Comparison of ENCODE assay signal across 18 cellular contexts in genomic region chr17:250487-251300, GRCh38.
DNase-seq lines count a peak whose midpoint lies in the region; ATAC-seq and TF ChIP-seq lines count a peak whose summit lies in the region.
"Had no signal": no experiment of that assay in that cellular context is flagged by ENCODE, and none has a peak within 500 bp of the region (broad histone marks: within the 10 kb centered on the region; RNA-seq: fewer than 3 reads in every experiment).

No MANE protein-coding gene starts in this region.

- TF ChIP-seq CTCF in RWPE2 (IDR thresholded peaks at IDR 0.05; ENCODE audit: poor library complexity, severe bottlenecking) (no peak), left lung (IDR thresholded peaks at IDR 0.05) (no peak)

- no peaks in the 10 kb centered on the region for H3K79me2 ChIP-seq in Karpas-422 (ENCODE audit: low read length)

- ATAC-seq in RWPE2 (ENCODE audit: low read depth) (no peak), left lung (no peak), sciatic nerve (no peak), HG02571 (IDR thresholded peaks at IDR 0.05; ENCODE audit: unreplicated experiment) (no peak)
- ATAC-seq: A549 had no signal

- H3K9me2 ChIP-seq in Karpas-422 (replicated peaks; ENCODE audit: insufficient read depth, low read length) = no peaks in the 10 kb centered on the region

- H3K27me3 ChIP-seq in RWPE2 (ENCODE audit: insufficient read depth, poor library complexity, severe bottlenecking) (no peaks in the 10 kb centered on the region), left lung (no peaks in the 10 kb centered on the region), Karpas-422 (ENCODE audit: low read length) (no peaks in the 10 kb centered on the region)
- H3K27me3 ChIP-seq: Peyer's patch had no signal

- H3K36me3 ChIP-seq in RWPE2 (ENCODE audit: low read depth) = no peaks in the 10 kb centered on the region
- H3K36me3 ChIP-seq in left lung = peaks cover 0 to 9% of the 10 kb centered on the region in 2 donors
- H3K36me3 ChIP-seq in Karpas-422 (ENCODE audit: insufficient read depth, low read length) = no peaks in the 10 kb centered on the region
- H3K36me3 ChIP-seq: Peyer's patch had no signal

- H3K4me3 ChIP-seq in RWPE2 (ENCODE audit: severe bottlenecking) (no peak overlapping the region), left lung (no peak overlapping the region), Karpas-422 (ENCODE audit: low read length) (no peak overlapping the region)
- H3K4me3 ChIP-seq: A549, Peyer's patch had no signal

- peak; percentile 39 for DNase-seq in activated effector memory CD4-positive, alpha-beta T cell treated with anti-CD3 and anti-CD28 coated beads, Interleukin-2, amount 50 U/mL, for 16 hours
- no peak for DNase-seq in activated effector memory CD4-positive, alpha-beta T cell treated with Interleukin-2 at 50 U/mL for 16 hours
- DNase-seq in RWPE2 (ENCODE audit: low spot score) (peak; percentile 18), left lung (peak; percentile 25 to 31), sciatic nerve (ENCODE audit: low spot score) (peak; percentile 25), kidney tubule cell (ENCODE audit: low spot score) (no peak), Karpas-422 (no peak)
- DNase-seq: COR-L47, DMS153, Kasumi-1, NCI-H1417 treated with DMSO at 0.1 percent for 48 hours, NCI-H2029, NCI-H2171 treated with DMSO at 0.1 percent for 48 hours, NCI-H82 had no signal

- no peak overlapping the region for H3K9ac ChIP-seq in Karpas-422 (ENCODE audit: low read length)

- H3K9me3 ChIP-seq in RWPE2 (ENCODE audit: severe bottlenecking) = no peaks in the 10 kb centered on the region
- no peaks in the 10 kb centered on the region for H3K9me3 ChIP-seq in left lung
- H3K9me3 ChIP-seq in Karpas-422 (ENCODE audit: low read length) = no peaks in the 10 kb centered on the region
- H3K9me3 ChIP-seq: A549, Peyer's patch had no signal

- no peak overlapping the region for H3K4me2 ChIP-seq in Karpas-422 (ENCODE audit: low read depth, low read length, poor library complexity, severe bottlenecking)
- H3K4me2 ChIP-seq: A549 had no signal

- H2AFZ ChIP-seq in Karpas-422 (ENCODE audit: low read length) = no peak overlapping the region

- H4K20me1 ChIP-seq in Karpas-422 (ENCODE audit: insufficient read depth, low read depth, low read length) = no peaks in the 10 kb centered on the region

- intact Hi-C loops in left lung (cut with DNase I) = no loop called here
- intact Hi-C loops in sciatic nerve (cut with DNase I) = no loop called here

- H3K4me1 ChIP-seq in RWPE2 (ENCODE audit: insufficient read depth, poor library complexity, severe bottlenecking) (no peaks in the 10 kb centered on the region), left lung (peaks cover 0 to 10% of the 10 kb centered on the region in 2 donors), Karpas-422 (ENCODE audit: low read length) (no peaks in the 10 kb centered on the region)
- H3K4me1 ChIP-seq: A549, Peyer's patch had no signal

- H3K27ac ChIP-seq in RWPE2 (ENCODE audit: poor library complexity, severe bottlenecking) (no peak overlapping the region), left lung (no peak overlapping the region), Karpas-422 (ENCODE audit: low read length) (no peak overlapping the region)
- H3K27ac ChIP-seq: A549, C4-2B, Peyer's patch had no signal

Comparison
In these comparisons a context has a peak if more than half of its experiments do, and no peak if none do; other contexts are left out.
1. DNase-seq: peak in activated effector memory CD4-positive, alpha-beta T cell treated with anti-CD3 and anti-CD28 coated beads, Interleukin-2, amount 50 U/mL, for 16 hours (single experiment), RWPE2 (single experiment), left lung (2 of 2) and sciatic nerve (single experiment); none in activated effector memory CD4-positive, alpha-beta T cell treated with Interleukin-2 at 50 U/mL for 16 hours (single experiment), kidney tubule cell (single experiment) and Karpas-422 (single experiment).